ENCODE assay signal across 18 cellular contexts in genomic region chr21:29321217-29321616, GRCh38.
"Had no signal": no experiment of that assay in that cellular context is flagged by ENCODE, and none has a peak within 500 bp of the region (broad histone marks: within the 10 kb centered on the region; RNA-seq: fewer than 3 reads in every experiment).

No MANE protein-coding gene starts in this region.

- H3K9me3 Mint-ChIP-seq: stimulated activated effector memory CD8-positive, alpha-beta T cell treated with anti-CD3 and anti-CD28 coated beads, Interleukin-12 subunit alpha, Interleukin-12 subunit beta, amount 100 ng/mL, for 72 hours; stimulated activated naive CD8-positive, alpha-beta T cell treated with anti-CD3 and anti-CD28 coated beads, Interleukin-15, amount 100 ng/mL, for 72 hours had no signal

- H3K27ac Mint-ChIP-seq: stimulated activated effector memory CD8-positive, alpha-beta T cell treated with anti-CD3 and anti-CD28 coated beads, Interleukin-12 subunit alpha, Interleukin-12 subunit beta, amount 100 ng/mL, for 72 hours; stimulated activated naive CD8-positive, alpha-beta T cell treated with anti-CD3 and anti-CD28 coated beads, Interleukin-15, amount 100 ng/mL, for 72 hours had no signal

- H3K4me1 ChIP-seq: testis had no signal

- FAIRE-seq: frontal cortex, islet of Langerhans, small intestine had no signal

- H3K9me3 ChIP-seq: heart left ventricle, right atrium auricular region, testis, tibial nerve had no signal

- ATAC-seq: esophagus mucosa; heart left ventricle; naive thymus-derived CD4-positive, alpha-beta T cell; stimulated activated effector memory CD8-positive, alpha-beta T cell treated with anti-CD3 and anti-CD28 coated beads, Interleukin-12 subunit alpha, Interleukin-12 subunit beta, amount 100 ng/mL, for 72 hours; stimulated activated naive CD8-positive, alpha-beta T cell treated with anti-CD3 and anti-CD28 coated beads, Interleukin-15, amount 100 ng/mL, for 72 hours had no signal

- H3K27ac ChIP-seq: coronary artery, heart left ventricle, right atrium auricular region, testis, tibial nerve had no signal

- H3K27me3 ChIP-seq: heart left ventricle, right atrium auricular region, testis, tibial nerve had no signal

- H3K27me3 Mint-ChIP-seq: naive thymus-derived CD4-positive, alpha-beta T cell; stimulated activated naive CD8-positive, alpha-beta T cell treated with anti-CD3 and anti-CD28 coated beads, Interleukin-15, amount 100 ng/mL, for 72 hours had no signal

- H3K4me3 Mint-ChIP-seq: naive thymus-derived CD4-positive, alpha-beta T cell; stimulated activated effector memory CD8-positive, alpha-beta T cell treated with anti-CD3 and anti-CD28 coated beads, Interleukin-12 subunit alpha, Interleukin-12 subunit beta, amount 100 ng/mL, for 72 hours; stimulated activated naive CD8-positive, alpha-beta T cell treated with anti-CD3 and anti-CD28 coated beads, Interleukin-15, amount 100 ng/mL, for 72 hours had no signal

- DNase-seq: effector CD4-positive, alpha-beta T cell; heart left ventricle; hippocampal formation; kidney glomerular epithelial cell; naive thymus-derived CD4-positive, alpha-beta T cell; stimulated activated CD4-positive, alpha-beta T cell treated with anti-CD3 and anti-CD28 coated beads, Interleukin-12 subunit alpha, Interleukin-12 subunit beta, amount 100 ng/mL, for 4 hours; stimulated activated CD4-positive, alpha-beta T cell treated with anti-CD3 and anti-CD28 coated beads, Interleukin-2, amount 100 ng/mL, for 48 hours; stimulated activated CD8-positive, alpha-beta memory T cell treated with anti-CD3 and anti-CD28 coated beads, Interleukin-4, amount 100 ng/mL, for 48 hours; stimulated activated naive CD8-positive, alpha-beta T cell treated with anti-CD3 and anti-CD28 coated beads, Interleukin-15, amount 100 ng/mL, for 72 hours; testis had no signal

- H3K4me3 ChIP-seq: coronary artery, heart left ventricle, right atrium auricular region, testis, tibial nerve had no signal
